ENCODE assay signal across 1 cellular context in the genomic region with DNA sequence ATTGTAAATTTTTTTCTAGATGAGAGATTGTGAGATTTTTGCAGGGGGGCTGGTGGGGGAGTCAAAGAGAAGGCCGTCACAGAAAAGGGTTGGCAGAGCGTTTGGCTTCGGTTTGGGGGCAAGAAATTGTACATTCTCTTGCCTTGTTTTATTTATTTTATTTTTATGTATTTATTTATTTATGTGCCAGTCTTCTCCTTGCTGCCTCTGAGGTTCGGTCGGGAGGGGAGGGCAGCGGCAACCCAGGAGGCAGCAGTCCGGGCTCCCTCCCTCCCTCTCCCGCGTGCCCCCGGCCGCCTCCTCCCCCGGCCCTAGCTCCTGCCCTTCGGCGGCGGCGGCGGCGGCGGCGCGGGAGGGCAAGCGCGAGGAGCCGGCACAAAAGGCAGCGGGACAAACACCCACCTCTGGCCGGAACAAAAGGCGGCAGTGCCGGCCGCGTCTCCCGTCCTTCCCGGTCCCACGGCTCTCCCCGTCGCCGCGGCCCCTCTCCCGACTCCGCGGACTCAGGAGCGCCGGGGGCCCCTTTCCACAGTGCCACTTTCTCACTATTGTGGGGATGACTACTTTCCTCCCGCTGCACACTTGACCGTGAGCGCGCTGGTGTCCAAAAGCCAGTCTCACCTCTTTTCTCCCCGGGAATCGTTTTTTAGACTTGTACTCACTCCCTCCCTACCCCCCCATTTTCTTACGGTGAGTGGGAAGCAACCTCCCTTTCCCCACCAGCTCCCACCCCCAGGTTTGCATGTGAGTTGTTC.
TF ChIP-seq lines count a peak whose summit lies in the region.

No MANE protein-coding gene starts in this region.

TF ChIP-seq in H1, 55 proteins besides CTCF, POLR2A, EP300 and RAD21:
- peak; percentile 20 for TF ChIP-seq SAP30 (IDR thresholded peaks at IDR 0.05; ENCODE audit: insufficient read depth, insufficient replicate concordance, low read length)
- TF ChIP-seq POU5F1 (IDR thresholded peaks at IDR 0.05; ENCODE audit: low read depth, low read length): no peak
- no peak for TF ChIP-seq SIRT6 (IDR thresholded peaks at IDR 0.05; ENCODE audit: low read length)
- TF ChIP-seq RXRA (IDR thresholded peaks at IDR 0.05; ENCODE audit: insufficient read depth, low read depth, low read length): no peak
- no peak for TF ChIP-seq TBP (IDR thresholded peaks at IDR 0.05; ENCODE audit: low read depth, low read length)
- TF ChIP-seq, protein P1, sequence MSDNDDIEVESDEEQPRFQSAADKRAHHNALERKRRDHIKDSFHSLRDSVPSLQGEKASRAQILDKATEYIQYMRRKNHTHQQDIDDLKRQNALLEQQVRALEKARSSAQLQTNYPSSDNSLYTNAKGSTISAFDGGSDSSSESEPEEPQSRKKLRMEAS (IDR thresholded peaks at IDR 0.05): no peak
- no peak for TF ChIP-seq BACH1 (IDR thresholded peaks at IDR 0.05; ENCODE audit: low read length)
- TF ChIP-seq SIN3A (conservative IDR thresholded peaks at IDR 0.05 in 1 of 2, IDR thresholded peaks at IDR 0.05 in 1 of 2; ENCODE audit: low read depth in 1 of 2, low read length in 2 of 2): 0 out of 4 replicates have a peak, but pooled peaks of 1 of the 2 experiments have one; percentile 41
- TF ChIP-seq EGR1 (IDR thresholded peaks at IDR 0.05; ENCODE audit: borderline replicate concordance, low read depth, low read length): no peak
- TF ChIP-seq HDAC2 (IDR thresholded peaks at IDR 0.05; ENCODE audit: borderline replicate concordance in 1 of 2, low read depth in 2 of 2, low read length in 2 of 2): no peak; a peak in 1 of 4 replicates
- no peak for TF ChIP-seq CTBP2 (IDR thresholded peaks at IDR 0.05; ENCODE audit: borderline replicate concordance, insufficient read depth, insufficient read length, low read length)
- no peak for TF ChIP-seq HDAC6 (IDR thresholded peaks at IDR 0.05; ENCODE audit: low read depth, low read length)
- TF ChIP-seq MAFK (IDR thresholded peaks at IDR 0.05; ENCODE audit: low read depth, low read length): no peak
- no peak for TF ChIP-seq RNF2 (IDR thresholded peaks at IDR 0.05; ENCODE audit: borderline replicate concordance, low read depth, low read length, missing control alignments, poor library complexity, severe bottlenecking)
- no peak for TF ChIP-seq GTF2F1 (IDR thresholded peaks at IDR 0.05; ENCODE audit: borderline replicate concordance, low read depth, low read length)
- TF ChIP-seq RFX5 (IDR thresholded peaks at IDR 0.05; ENCODE audit: borderline replicate concordance, low read depth, low read length): no peak
- no peak for TF ChIP-seq CHD1 (IDR thresholded peaks at IDR 0.05; ENCODE audit: low read depth, low read length)
- TF ChIP-seq, protein P2, sequence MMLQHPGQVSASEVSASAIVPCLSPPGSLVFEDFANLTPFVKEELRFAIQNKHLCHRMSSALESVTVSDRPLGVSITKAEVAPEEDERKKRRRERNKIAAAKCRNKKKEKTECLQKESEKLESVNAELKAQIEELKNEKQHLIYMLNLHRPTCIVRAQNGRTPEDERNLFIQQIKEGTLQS (IDR thresholded peaks at IDR 0.05; ENCODE audit: insufficient read depth, low read depth, low read length): no peak
- peak; percentile 80 for TF ChIP-seq KDM4A (IDR thresholded peaks at IDR 0.05; ENCODE audit: low read depth, low read length, severe bottlenecking)
- TF ChIP-seq, protein P3, sequence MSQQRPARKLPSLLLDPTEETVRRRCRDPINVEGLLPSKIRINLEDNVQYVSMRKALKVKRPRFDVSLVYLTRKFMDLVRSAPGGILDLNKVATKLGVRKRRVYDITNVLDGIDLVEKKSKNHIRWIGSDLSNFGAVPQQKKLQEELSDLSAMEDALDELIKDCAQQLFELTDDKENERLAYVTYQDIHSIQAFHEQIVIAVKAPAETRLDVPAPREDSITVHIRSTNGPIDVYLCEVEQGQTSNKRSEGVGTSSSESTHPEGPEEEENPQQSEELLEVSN (IDR thresholded peaks at IDR 0.05): no peak
- no peak for TF ChIP-seq FOSL1 (IDR thresholded peaks at IDR 0.05; ENCODE audit: insufficient read depth, low read depth, low read length)
